ENCODE assay signal across 1 cellular context in the genomic region with DNA sequence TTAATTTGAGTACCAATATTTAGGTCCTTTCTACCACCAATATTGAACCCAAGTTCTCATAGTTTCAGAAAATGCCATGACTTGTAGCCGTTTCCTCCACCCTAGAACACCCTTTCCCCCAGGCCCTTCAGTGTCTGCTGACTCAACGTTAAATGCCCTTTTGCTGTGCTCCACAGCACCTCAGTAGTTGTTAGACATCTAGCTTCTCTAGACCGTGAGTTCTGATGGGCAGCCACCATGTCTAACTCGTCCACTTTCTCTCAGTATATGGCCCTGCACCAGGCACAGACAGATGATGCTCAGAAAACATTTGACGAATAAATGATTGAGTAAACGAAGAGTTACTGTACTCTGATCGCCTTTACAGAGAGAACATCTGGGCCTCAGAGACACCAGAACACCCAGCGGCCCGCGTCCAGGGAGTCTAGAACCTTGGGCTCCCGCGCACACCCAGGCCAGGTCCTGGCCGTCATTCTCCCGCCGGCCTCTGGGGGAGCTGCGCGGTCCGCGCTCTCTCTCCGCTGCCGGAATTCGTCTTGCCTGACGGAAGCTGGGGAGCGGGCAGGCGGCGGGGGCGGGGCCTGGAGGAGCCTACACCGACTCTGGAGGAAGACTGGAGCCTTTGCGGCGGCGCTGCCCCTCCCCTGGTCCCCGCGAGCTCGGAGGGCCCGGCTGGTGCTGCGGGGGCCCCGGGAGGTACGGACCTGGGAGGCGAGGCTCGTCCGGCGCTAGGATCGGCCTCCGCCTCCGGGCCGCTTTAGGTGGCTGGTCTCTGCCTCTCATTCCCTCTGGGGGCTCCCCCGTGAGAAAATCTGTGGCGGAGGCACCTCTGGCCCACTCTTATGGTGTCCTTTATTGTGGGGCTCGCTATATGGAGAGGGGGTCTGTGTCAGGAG.
TF ChIP-seq lines count a peak whose summit lies in the region.

TSS of gene NKIRAS2 (plus strand) at position 582 of the 896 bp plus-strand sequence. CDS start 1,488 bp downstream, outside the sequence.

TF ChIP-seq in K562, 482 proteins besides CTCF, POLR2A, EP300 and RAD21 (continued from another document and continues in another):
- TF ChIP-seq, protein P1, sequence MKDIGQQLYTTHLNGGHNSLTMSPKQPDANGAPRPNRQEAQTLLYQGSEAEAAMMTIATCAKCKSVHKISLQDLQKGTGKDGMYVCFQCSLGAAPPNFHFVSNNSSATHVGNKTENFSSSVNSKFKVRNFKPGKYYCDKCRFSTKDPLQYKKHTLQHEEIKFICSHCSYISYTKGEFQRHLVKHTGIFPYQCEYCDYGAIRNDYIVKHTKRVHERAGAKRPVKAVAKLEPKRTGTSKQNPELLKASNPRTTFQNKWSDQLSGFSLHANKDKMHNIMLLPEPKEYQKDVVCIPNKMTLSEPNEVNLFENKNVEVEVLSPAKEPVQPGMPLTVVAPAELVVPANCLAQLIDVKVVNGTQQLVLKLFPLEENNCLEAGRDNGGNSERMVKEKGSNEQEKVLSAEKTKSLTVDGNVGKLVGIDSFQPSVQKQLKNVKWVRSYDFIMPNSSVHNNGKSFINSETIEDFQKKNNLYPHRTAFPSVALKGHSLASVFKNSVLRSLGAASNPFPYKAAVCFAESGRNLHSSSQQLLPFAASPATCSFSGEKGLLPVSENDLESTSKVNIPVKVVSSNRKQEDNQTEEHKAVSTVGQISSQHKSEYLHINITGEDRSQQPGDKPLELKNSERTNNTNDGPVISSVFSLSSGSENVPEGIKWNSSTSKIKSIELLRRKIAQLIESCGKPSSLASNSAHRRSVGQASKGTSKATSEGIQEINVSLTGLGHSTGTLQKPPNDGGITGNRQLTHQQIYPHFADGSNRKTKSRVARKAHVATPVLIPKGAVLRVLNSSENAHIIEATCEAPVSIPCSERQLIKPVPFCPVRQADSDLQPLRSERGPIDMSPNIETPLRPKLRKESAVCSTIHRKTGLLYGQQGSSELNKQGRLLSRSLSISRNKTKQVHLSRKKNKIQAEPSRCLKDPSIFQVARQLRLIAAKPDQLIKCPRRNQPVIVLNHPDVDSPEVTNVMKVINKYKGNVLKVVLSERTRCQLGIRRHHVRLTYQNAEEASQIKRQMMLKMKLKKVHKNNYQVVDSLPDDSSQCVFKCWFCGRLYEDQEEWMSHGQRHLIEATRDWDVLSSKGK (CRISPR knock-in tag; IDR thresholded peaks at IDR 0.05) = no peak
- TF ChIP-seq SMARCA5 (IDR thresholded peaks at IDR 0.05) (no peak), GTF2F1 (IDR thresholded peaks at IDR 0.05; ENCODE audit: low read depth, low read length) (no peak), TCF3 (CRISPR knock-in tag; IDR thresholded peaks at IDR 0.05) (peak; percentile 5; the same call in 1 of the 2 replicates), KLF16 (IDR thresholded peaks at IDR 0.05) (no peak), GATAD2B (IDR thresholded peaks at IDR 0.05; ENCODE audit: borderline replicate concordance) (no peak), CTCFL (IDR thresholded peaks at IDR 0.05; ENCODE audit: borderline replicate concordance, insufficient read depth, low read depth, low read length, poor library complexity, severe bottlenecking) (peak; percentile 16), ZKSCAN8 (CRISPR knock-in tag; IDR thresholded peaks at IDR 0.05) (no peak), BRCA1 (IDR thresholded peaks at IDR 0.05) (no peak), BRCA1 (CRISPR knock-in tag; IDR thresholded peaks at IDR 0.05) (no peak), ZNF445 (CRISPR knock-in tag; IDR thresholded peaks at IDR 0.05; ENCODE audit: low read depth) (no peak), ERF (CRISPR knock-in tag; IDR thresholded peaks at IDR 0.05) (no peak), KDM5B (IDR thresholded peaks at IDR 0.05; ENCODE audit: insufficient replicate concordance, low read depth, low read length) (peak; percentile 61), C11orf30 (IDR thresholded peaks at IDR 0.05; ENCODE audit: low read depth) (peak; percentile 79), RBBP5 (IDR thresholded peaks at IDR 0.05; ENCODE audit: borderline replicate concordance, insufficient read depth, low read length, poor library complexity, severe bottlenecking) (peak; percentile 74), CBFA2T2 (conservative IDR thresholded peaks at IDR 0.05) (no peak), HMG20B (CRISPR knock-in tag; IDR thresholded peaks at IDR 0.05) (no peak), NR2C1 (IDR thresholded peaks at IDR 0.05) (no peak; the same call in 1 of the 2 replicates), NR2C1 (tag; IDR thresholded peaks at IDR 0.05) (no peak), TFE3 (CRISPR knock-in tag; IDR thresholded peaks at IDR 0.05) (no peak), NFE2 (IDR thresholded peaks at IDR 0.05; ENCODE audit: low read depth) (no peak), YY1 (IDR thresholded peaks at IDR 0.05; ENCODE audit: borderline replicate concordance in 1 of 3, control insufficient read depth in 1 of 3, extremely low read depth in 1 of 3, insufficient read depth in 3 of 3, insufficient read length in 1 of 3, insufficient replicate concordance in 2 of 3, low read depth in 1 of 3, low read length in 2 of 3) (peak in 2 of 3 experiments; percentile 71 to 76), ZBTB26 (CRISPR knock-in tag; IDR thresholded peaks at IDR 0.05) (no peak), SP2 (IDR thresholded peaks at IDR 0.05; ENCODE audit: extremely low read depth, low read depth, low read length, poor library complexity, severe bottlenecking) (peak; percentile 87), CHAMP1 (IDR thresholded peaks at IDR 0.05) (peak; percentile 90; the same call in 1 of the 2 replicates), TEAD2 (tag; IDR thresholded peaks at IDR 0.05) (peak; percentile 36; the same call in 1 of the 2 replicates), POLR2B (IDR thresholded peaks at IDR 0.05; ENCODE audit: low read depth, partially characterized antibody) (peak; percentile 77), ZNF384 (IDR thresholded peaks at IDR 0.05; ENCODE audit: low read depth, low read length) (no peak), FIP1L1 (IDR thresholded peaks at IDR 0.05; ENCODE audit: low read depth, low read length, poor library complexity, severe bottlenecking) (peak; percentile 40), GABPA (tag; conservative IDR thresholded peaks at IDR 0.05; ENCODE audit: low read depth) (peak; percentile 96), ZFPM2 (CRISPR knock-in tag; IDR thresholded peaks at IDR 0.05) (no peak), ZNF696 (CRISPR knock-in tag; conservative IDR thresholded peaks at IDR 0.05) (no peak), DACH1 (IDR thresholded peaks at IDR 0.05; ENCODE audit: partially characterized antibody) (peak; percentile 21), POLR2G (IDR thresholded peaks at IDR 0.05; ENCODE audit: low read depth, low read length) (peak; percentile 92)
- TF ChIP-seq, protein P2, sequence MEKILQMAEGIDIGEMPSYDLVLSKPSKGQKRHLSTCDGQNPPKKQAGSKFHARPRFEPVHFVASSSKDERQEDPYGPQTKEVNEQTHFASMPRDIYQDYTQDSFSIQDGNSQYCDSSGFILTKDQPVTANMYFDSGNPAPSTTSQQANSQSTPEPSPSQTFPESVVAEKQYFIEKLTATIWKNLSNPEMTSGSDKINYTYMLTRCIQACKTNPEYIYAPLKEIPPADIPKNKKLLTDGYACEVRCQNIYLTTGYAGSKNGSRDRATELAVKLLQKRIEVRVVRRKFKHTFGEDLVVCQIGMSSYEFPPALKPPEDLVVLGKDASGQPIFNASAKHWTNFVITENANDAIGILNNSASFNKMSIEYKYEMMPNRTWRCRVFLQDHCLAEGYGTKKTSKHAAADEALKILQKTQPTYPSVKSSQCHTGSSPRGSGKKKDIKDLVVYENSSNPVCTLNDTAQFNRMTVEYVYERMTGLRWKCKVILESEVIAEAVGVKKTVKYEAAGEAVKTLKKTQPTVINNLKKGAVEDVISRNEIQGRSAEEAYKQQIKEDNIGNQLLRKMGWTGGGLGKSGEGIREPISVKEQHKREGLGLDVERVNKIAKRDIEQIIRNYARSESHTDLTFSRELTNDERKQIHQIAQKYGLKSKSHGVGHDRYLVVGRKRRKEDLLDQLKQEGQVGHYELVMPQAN (IDR thresholded peaks at IDR 0.05; ENCODE audit: borderline replicate concordance) = 0 out of 2 replicates have a peak, but pooled peaks have one; percentile 4
- TF ChIP-seq, protein P3, sequence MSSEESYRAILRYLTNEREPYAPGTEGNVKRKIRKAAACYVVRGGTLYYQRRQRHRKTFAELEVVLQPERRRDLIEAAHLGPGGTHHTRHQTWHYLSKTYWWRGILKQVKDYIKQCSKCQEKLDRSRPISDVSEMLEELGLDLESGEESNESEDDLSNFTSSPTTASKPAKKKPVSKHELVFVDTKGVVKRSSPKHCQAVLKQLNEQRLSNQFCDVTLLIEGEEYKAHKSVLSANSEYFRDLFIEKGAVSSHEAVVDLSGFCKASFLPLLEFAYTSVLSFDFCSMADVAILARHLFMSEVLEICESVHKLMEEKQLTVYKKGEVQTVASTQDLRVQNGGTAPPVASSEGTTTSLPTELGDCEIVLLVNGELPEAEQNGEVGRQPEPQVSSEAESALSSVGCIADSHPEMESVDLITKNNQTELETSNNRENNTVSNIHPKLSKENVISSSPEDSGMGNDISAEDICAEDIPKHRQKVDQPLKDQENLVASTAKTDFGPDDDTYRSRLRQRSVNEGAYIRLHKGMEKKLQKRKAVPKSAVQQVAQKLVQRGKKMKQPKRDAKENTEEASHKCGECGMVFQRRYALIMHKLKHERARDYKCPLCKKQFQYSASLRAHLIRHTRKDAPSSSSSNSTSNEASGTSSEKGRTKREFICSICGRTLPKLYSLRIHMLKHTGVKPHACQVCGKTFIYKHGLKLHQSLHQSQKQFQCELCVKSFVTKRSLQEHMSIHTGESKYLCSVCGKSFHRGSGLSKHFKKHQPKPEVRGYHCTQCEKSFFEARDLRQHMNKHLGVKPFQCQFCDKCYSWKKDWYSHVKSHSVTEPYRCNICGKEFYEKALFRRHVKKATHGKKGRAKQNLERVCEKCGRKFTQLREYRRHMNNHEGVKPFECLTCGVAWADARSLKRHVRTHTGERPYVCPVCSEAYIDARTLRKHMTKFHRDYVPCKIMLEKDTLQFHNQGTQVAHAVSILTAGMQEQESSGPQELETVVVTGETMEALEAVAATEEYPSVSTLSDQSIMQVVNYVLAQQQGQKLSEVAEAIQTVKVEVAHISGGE (CRISPR knock-in tag; IDR thresholded peaks at IDR 0.05) = peak in 1 of 3 experiments; percentile 82; a peak in 2 of 6 replicates
- TF ChIP-seq, protein P4, sequence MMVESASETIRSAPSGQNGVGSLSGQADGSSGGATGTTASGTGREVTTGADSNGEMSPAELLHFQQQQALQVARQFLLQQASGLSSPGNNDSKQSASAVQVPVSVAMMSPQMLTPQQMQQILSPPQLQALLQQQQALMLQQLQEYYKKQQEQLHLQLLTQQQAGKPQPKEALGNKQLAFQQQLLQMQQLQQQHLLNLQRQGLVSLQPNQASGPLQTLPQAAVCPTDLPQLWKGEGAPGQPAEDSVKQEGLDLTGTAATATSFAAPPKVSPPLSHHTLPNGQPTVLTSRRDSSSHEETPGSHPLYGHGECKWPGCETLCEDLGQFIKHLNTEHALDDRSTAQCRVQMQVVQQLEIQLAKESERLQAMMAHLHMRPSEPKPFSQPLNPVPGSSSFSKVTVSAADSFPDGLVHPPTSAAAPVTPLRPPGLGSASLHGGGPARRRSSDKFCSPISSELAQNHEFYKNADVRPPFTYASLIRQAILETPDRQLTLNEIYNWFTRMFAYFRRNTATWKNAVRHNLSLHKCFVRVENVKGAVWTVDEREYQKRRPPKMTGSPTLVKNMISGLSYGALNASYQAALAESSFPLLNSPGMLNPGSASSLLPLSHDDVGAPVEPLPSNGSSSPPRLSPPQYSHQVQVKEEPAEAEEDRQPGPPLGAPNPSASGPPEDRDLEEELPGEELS (CRISPR knock-in tag; IDR thresholded peaks at IDR 0.05; ENCODE audit: borderline replicate concordance) = no peak
